Comparison of ENCODE assay signal across 12 cellular contexts in genomic region chr1:243230914-243231313, GRCh38. TPM values are rescaled to one million over a fixed set of nuclear protein-coding genes. Genes with fewer than 3 reads are reported as not detected.
DNase-seq lines count a peak whose midpoint lies in the region; ATAC-seq, FAIRE-seq and TF ChIP-seq lines count a peak whose summit lies in the region.
"Had no signal": no experiment of that assay in that cellular context is flagged by ENCODE, and none has a peak within 500 bp of the region (broad histone marks: within the 10 kb centered on the region; RNA-seq: fewer than 3 reads in every experiment).

No MANE protein-coding gene starts in this region.

- H3K9me3 Mint-ChIP-seq in osteocyte (ENCODE audit: unreplicated experiment), result peaks cover 19% of the 10 kb centered on the region

- H3K36me3 Mint-ChIP-seq in osteocyte (ENCODE audit: unreplicated experiment), result peaks cover 42% of the 10 kb centered on the region

- CTCF ChIA-PET in A549 (lab: Yijun Ruan, JAX), result interaction anchor here (1.0 kb wide), 1 partner anchor 23 kb away, joined by 4 read pairs; no protein-coding TSS in a partner anchor

- no peak for TF ChIP-seq POLR2A in A549 (IDR thresholded peaks at IDR 0.05; ENCODE audit: low read length)

- H3K27ac ChIP-seq in A549, result no peak overlapping the region
- H3K27ac ChIP-seq in small intestine (ENCODE audit: low read depth in 1 of 2, low read length in 1 of 2), result no peak overlapping the region
- H3K27ac ChIP-seq: thoracic aorta had no signal

- POLR2A ChIA-PET in A549 (lab: Yijun Ruan, JAX), result no interaction called here

- H3K27me3 ChIP-seq in bronchial epithelial cell (ENCODE audit: control insufficient read depth, insufficient read depth, low read length) (no peaks in the 10 kb centered on the region), small intestine (ENCODE audit: control insufficient read depth in 2 of 2, insufficient read depth in 2 of 2, low read length in 2 of 2) (no peaks in the 10 kb centered on the region)

- H3K36me3 ChIP-seq in bronchial epithelial cell (ENCODE audit: control insufficient read depth, insufficient read depth, low read length) (peaks cover 2% of the 10 kb centered on the region), small intestine (ENCODE audit: control insufficient read depth in 2 of 2, insufficient read depth in 2 of 2, low read length in 2 of 2) (peaks cover 0 to 2% of the 10 kb centered on the region in 2 donors)
- H3K36me3 ChIP-seq: thoracic aorta had no signal

- no peaks in the 10 kb centered on the region for H3K27me3 Mint-ChIP-seq in osteocyte (ENCODE audit: unreplicated experiment)

- H3K9me3 ChIP-seq in A549 (peaks cover 43% of the 10 kb centered on the region), small intestine (ENCODE audit: control insufficient read depth, low read depth) (no peaks in the 10 kb centered on the region)

- TF ChIP-seq EP300 in A549 (IDR thresholded peaks at IDR 0.05), result no peak

- H3K27ac Mint-ChIP-seq in osteocyte (ENCODE audit: unreplicated experiment), result no peak overlapping the region

- H3K4me1 Mint-ChIP-seq in osteocyte (ENCODE audit: unreplicated experiment), result peaks cover 27% of the 10 kb centered on the region

- peak; percentile 9 to 51 for DNase-seq in A549 (ENCODE audit: low read depth in 1 of 2, low spot score in 1 of 2)
- peak; percentile 40 for DNase-seq in EH (ENCODE audit: low read depth)
- DNase-seq in NCI-H345 (lab: John Stamatoyannopoulos, UW), result peak; percentile 27
- peak; percentile 32 for DNase-seq in bronchial epithelial cell (ENCODE audit: low read depth)
- DNase-seq in small intestine, result no peak
- DNase-seq in osteocyte (ENCODE audit: extremely low spot score, unreplicated experiment), result no peak
- DNase-seq in C1 segment of cervical spinal cord (lab: John Stamatoyannopoulos, UW), result no peak
- DNase-seq: cerebellar nuclear complex; stimulated activated CD4-positive, alpha-beta T cell treated with anti-CD3 and anti-CD28 coated beads, Interleukin-4, amount 100 ng/mL, for 1 hour had no signal

- FAIRE-seq in A549 (lab: Jason Lieb, UNC) (no peak), bronchial epithelial cell (lab: Jason Lieb, UNC) (no peak), small intestine (lab: Jason Lieb, UNC) (no peak)

- H3K4me1 ChIP-seq in A549 (no peaks in the 10 kb centered on the region), small intestine (ENCODE audit: control insufficient read depth in 2 of 2, insufficient read depth in 1 of 2, low read depth in 1 of 2, low read length in 1 of 2) (no peaks in the 10 kb centered on the region)

- no peak overlapping the region for H3K4me2 ChIP-seq in A549

- H3K4me3 ChIP-seq in A549, result no peak overlapping the region
- no peak overlapping the region for H3K4me3 ChIP-seq in bronchial epithelial cell (ENCODE audit: low read depth, low read length)
- H3K4me3 ChIP-seq in small intestine (ENCODE audit: low read depth in 1 of 2, low read length in 2 of 2), result no peak overlapping the region
- H3K4me3 ChIP-seq: thoracic aorta had no signal

- TF ChIP-seq RAD21 in A549 (conservative IDR thresholded peaks at IDR 0.05 in 1 of 2, IDR thresholded peaks at IDR 0.05 in 1 of 2), result no peak

- H3K4me3 Mint-ChIP-seq in osteocyte (ENCODE audit: unreplicated experiment), result no peak overlapping the region

- TF ChIP-seq CTCF in A549 (IDR thresholded peaks at IDR 0.05) (no peak), bronchial epithelial cell (IDR thresholded peaks at IDR 0.05; ENCODE audit: insufficient read depth, low read length, severe bottlenecking) (no peak), osteocyte (IDR thresholded peaks at IDR 0.05) (no peak)

- no peak for ATAC-seq in A549
- ATAC-seq in GM18907 (IDR thresholded peaks at IDR 0.05; ENCODE audit: unreplicated experiment), result no peak
- ATAC-seq: Right ventricle myocardium inferior had no signal

TF ChIP-seq in A549, 52 proteins besides CTCF, POLR2A, EP300 and RAD21:
- no peak for TF ChIP-seq NR3C1 (IDR thresholded peaks at IDR 0.05)
- 0 out of 2 replicates have a peak, but pooled peaks have one; percentile 33 for TF ChIP-seq ZSCAN20 (CRISPR knock-in tag; IDR thresholded peaks at IDR 0.05)
TF ChIP-seq in A549: peak in this region for 1.

RNA-seq across cellular contexts. Expression of gene CEP170, which starts 24.2 kb away (rescaled TPM):
- polyA plus RNA-seq in A549 (2011; rRNA removed), result 59.9 and 69.6 TPM in 2 replicates
- 14.1 and 14.6 TPM in 2 replicates for polyA plus RNA-seq in A549 (2012; cell fraction: cytosol; rRNA removed)
- polyA plus RNA-seq in A549 (2012; cell fraction: nucleus; rRNA removed), result 19.0 and 21.8 TPM in 2 replicates
- 30.4 to 32.6 TPM (median 31.0 TPM) in 3 replicates for polyA plus RNA-seq in A549 (2017; fragmentation: RNase III; extraction: RNeasy Plus Mini Kit Qiagen cat#74134 plus additional on column Dnase treatment)
- polyA minus RNA-seq in A549 (2011; rRNA and poly(A)+ RNA removed), result 66.5 and 87.3 TPM in 2 replicates
- 20.7 and 21.6 TPM in 2 replicates for total RNA-seq in bronchial epithelial cell
- 1 to 10 TPM; 1.1 to 6.5 (median 3.0) TPM for polyA plus RNA-seq in small intestine
- 125 and 131 TPM in 2 replicates for total RNA-seq in osteocyte

RNA-seq across cellular contexts. Expression of gene SDCCAG8, which starts 24.9 kb away (rescaled TPM):
- polyA plus RNA-seq in A549 (2011; rRNA removed), result 59.3 and 64.8 TPM in 2 replicates
- 79.9 and 95.6 TPM in 2 replicates for polyA plus RNA-seq in A549 (2012; cell fraction: cytosol; rRNA removed)
- 40.9 and 51.4 TPM in 2 replicates for polyA plus RNA-seq in A549 (2012; cell fraction: nucleus; rRNA removed)
- polyA plus RNA-seq in A549 (2017; fragmentation: RNase III; extraction: RNeasy Plus Mini Kit Qiagen cat#74134 plus additional on column Dnase treatment), result 44.3 to 52.5 TPM (median 48.8 TPM) in 3 replicates
- polyA minus RNA-seq in A549 (2011; rRNA and poly(A)+ RNA removed), result 12.6 and 20.8 TPM in 2 replicates
- 32.4 and 42.6 TPM in 2 replicates for total RNA-seq in bronchial epithelial cell
- polyA plus RNA-seq in small intestine, result 10 to 100 TPM; 19.2 to 26.5 (median 20.8) TPM
- 26.7 and 30.4 TPM in 2 replicates for total RNA-seq in osteocyte

Comparison
In these comparisons a context has a peak if more than half of its experiments do, and no peak if none do; other contexts are left out.
1. DNase-seq: peak in A549 (2 of 2), EH (single experiment), NCI-H345 (single experiment) and bronchial epithelial cell (single experiment); none in small intestine (single experiment), osteocyte (single experiment) and C1 segment of cervical spinal cord (0 of 14).